8 cellular contexts compared by ENCODE assay signal in the genomic region with DNA sequence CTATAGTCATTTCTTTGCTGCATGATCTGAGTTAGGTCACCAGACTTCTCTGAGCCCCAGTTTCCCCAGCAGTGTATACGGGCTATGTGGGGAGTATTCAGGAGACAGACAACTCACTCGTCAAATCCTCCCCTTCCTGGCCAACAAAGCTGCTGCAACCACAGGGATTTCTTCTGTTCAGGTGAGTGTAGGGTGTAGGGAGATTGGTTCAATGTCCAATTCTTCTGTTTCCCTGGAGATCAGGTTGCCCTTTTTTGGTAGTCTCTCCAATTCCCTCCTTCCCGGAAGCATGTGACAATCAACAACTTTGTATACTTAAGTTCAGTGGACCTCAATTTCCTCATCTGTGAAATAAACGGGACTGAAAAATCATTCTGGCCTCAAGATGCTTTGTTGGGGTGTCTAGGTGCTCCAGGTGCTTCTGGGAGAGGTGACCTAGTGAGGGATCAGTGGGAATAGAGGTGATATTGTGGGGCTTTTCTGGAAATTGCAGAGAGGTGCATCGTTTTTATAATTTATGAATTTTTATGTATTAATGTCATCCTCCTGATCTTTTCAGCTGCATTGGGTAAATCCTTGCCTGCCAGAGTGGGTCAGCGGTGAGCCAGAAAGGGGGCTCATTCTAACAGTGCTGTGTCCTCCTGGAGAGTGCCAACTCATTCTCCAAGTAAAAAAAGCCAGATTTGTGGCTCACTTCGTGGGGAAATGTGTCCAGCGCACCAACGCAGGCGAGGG. TPM values are rescaled to one million over a fixed set of nuclear protein-coding genes. Genes with fewer than 3 reads are reported as not detected.
DNase-seq lines count a peak whose midpoint lies in the region; ATAC-seq and TF ChIP-seq lines count a peak whose summit lies in the region.

No MANE protein-coding gene starts in this region.

- no peak for DNase-seq in Panc1 (ENCODE audit: low read depth, low spot score)
- DNase-seq in esophagus muscularis mucosa (ENCODE audit: extremely low spot score): no peak
- no peak for DNase-seq in prostate gland (ENCODE audit: low spot score)
- DNase-seq in NCI-H187 treated with DMSO at 0.1 percent for 48 hours (lab: John Stamatoyannopoulos, UW): no peak
- DNase-seq in COLO829 (ENCODE audit: low spot score): no peak
- no peak for DNase-seq in KG1 (lab: John Stamatoyannopoulos, UW)

- POLR2A ChIA-PET in Panc1 (lab: Charles Lee): interaction anchor here (0.6 to 1.0 kb wide), 3 partner anchors 33 to 418 kb away, joined by 3 to 6 read pairs (median 4); no protein-coding TSS in a partner anchor

- H3K36me3 ChIP-seq in Panc1 (ENCODE audit: control insufficient read depth, insufficient read depth, low read length): no peaks in the 10 kb centered on the region; the same call in 1 of the 2 replicates
- peaks cover 0 to 6% (median 5%) of the 10 kb centered on the region in 4 donors for H3K36me3 ChIP-seq in esophagus muscularis mucosa
- no peaks in the 10 kb centered on the region for H3K36me3 ChIP-seq in prostate gland

- H3K27me3 ChIP-seq in Panc1 (ENCODE audit: control insufficient read depth, insufficient read depth, low read length): no peaks in the 10 kb centered on the region
- H3K27me3 ChIP-seq in esophagus muscularis mucosa: peaks cover 0 to 3% (median 0%) of the 10 kb centered on the region in 4 donors
- no peaks in the 10 kb centered on the region for H3K27me3 ChIP-seq in prostate gland (replicated peaks; ENCODE audit: insufficient read depth)

- H3K9me3 ChIP-seq in Panc1 (ENCODE audit: control insufficient read depth, insufficient read depth, low read depth, low read length) (no peaks in the 10 kb centered on the region), esophagus muscularis mucosa (no peaks in the 10 kb centered on the region), prostate gland (no peaks in the 10 kb centered on the region)

- TF ChIP-seq CTCF in Panc1 (IDR thresholded peaks at IDR 0.05): no peak
- no peak for TF ChIP-seq CTCF in esophagus muscularis mucosa (IDR thresholded peaks at IDR 0.05)
- no peak for TF ChIP-seq CTCF in prostate gland (IDR thresholded peaks at IDR 0.05)

- peak; percentile 1 for ATAC-seq in GM18519 (IDR thresholded peaks at IDR 0.05; ENCODE audit: low FRiP score, unreplicated experiment)
- ATAC-seq in Panc1: peak; percentile 7
- no peak for ATAC-seq in GM21367 (IDR thresholded peaks at IDR 0.05; ENCODE audit: unreplicated experiment)

- no peak for TF ChIP-seq EP300 in esophagus muscularis mucosa (IDR thresholded peaks at IDR 0.05)

- no TSS peak for BruUV-seq in Panc1 (replicated peaks; lab: Mats Ljungman, UMichigan)

- H3K27ac ChIP-seq in Panc1 (ENCODE audit: low read length) (peak overlapping the region; percentile 75), esophagus muscularis mucosa (replicated peaks in 1 of 4) (peak overlapping the region; percentile 95 to 99 (median 98)), prostate gland (peak overlapping the region; percentile 89 to 92)

- in situ Hi-C loops in Panc1 (cut with HindIII; ENCODE audit: low pct_unique_long_range_greater_than_20kb, low sequenced_read_pairs): no loop called here

- CTCF ChIA-PET in Panc1 (lab: Charles Lee): no interaction called here

- H3K4me3 ChIP-seq in Panc1 (ENCODE audit: low read depth in 2 of 2, low read length in 2 of 2) (peak overlapping the region; percentile 77 to 89), esophagus muscularis mucosa (peak overlapping the region; percentile 85 to 94 (median 90)), prostate gland (peak overlapping the region; percentile 67 to 68)

- H3K4me1 ChIP-seq in Panc1 (ENCODE audit: control insufficient read depth, insufficient read depth, low read length) (peaks cover 31% of the 10 kb centered on the region), esophagus muscularis mucosa (peaks cover 27 to 55% (median 51%) of the 10 kb centered on the region in 4 donors), prostate gland (replicated peaks) (no peaks in the 10 kb centered on the region)

- TF ChIP-seq POLR2A in esophagus muscularis mucosa (IDR thresholded peaks at IDR 0.05; ENCODE audit: low read depth): no peak
- TF ChIP-seq POLR2A in prostate gland (IDR thresholded peaks at IDR 0.05): no peak

- intact Hi-C loops in Panc1 (cut with micrococcal nuclease; ENCODE audit: unreplicated experiment) (loop anchor here (2.0 kb wide), 1 partner anchor 55 kb away; no protein-coding TSS in a partner anchor), esophagus muscularis mucosa (cut with DNase I) (loop anchor here (2.0 kb wide), 1 partner anchor 55 kb away; no protein-coding TSS in a partner anchor), prostate gland (cut with DNase I) (loop anchor here (1.0 kb wide), 1 partner anchor 84 kb away; a partner anchor contains a TSS)

- WGBS in esophagus muscularis mucosa: 26% methylated on average over 10 of the region's 10 CpGs
- 6% methylated on average over 10 of the region's 10 CpGs for WGBS in prostate gland

RNA-seq across cellular contexts. Expression of a gene that starts 0.6 kb away (rescaled TPM):
- total RNA-seq in Panc1 (2021; ENCODE audit: unreplicated experiment): 46.2 TPM
- 52.2 TPM for polyA plus RNA-seq in Panc1 (2012; ENCODE audit: insufficient read length)
- total RNA-seq in esophagus muscularis mucosa: 100 to 1,000 TPM in 2 of 4 donors, 10 to 100 TPM in 2; 47.3 to 613 (median 93.3) TPM
- 100 to 1,000 TPM in 1 of 2 donors, 10 to 100 TPM in 1; 69.7 to 148 TPM for total RNA-seq in prostate gland

RNA-seq across cellular contexts. Expression of a gene that starts 19.7 kb away (rescaled TPM):
- total RNA-seq in Panc1 (2021; ENCODE audit: unreplicated experiment) (not detected), esophagus muscularis mucosa (1 to 10 TPM in 2 of 4 donors, under 1 TPM in 2; 0.19 to 1.5 (median 0.94) TPM), prostate gland (under 1 TPM; 0.14 to 0.45 TPM)
- polyA plus RNA-seq in Panc1 (2012; ENCODE audit: insufficient read length): not detected
